In the genomic region with DNA sequence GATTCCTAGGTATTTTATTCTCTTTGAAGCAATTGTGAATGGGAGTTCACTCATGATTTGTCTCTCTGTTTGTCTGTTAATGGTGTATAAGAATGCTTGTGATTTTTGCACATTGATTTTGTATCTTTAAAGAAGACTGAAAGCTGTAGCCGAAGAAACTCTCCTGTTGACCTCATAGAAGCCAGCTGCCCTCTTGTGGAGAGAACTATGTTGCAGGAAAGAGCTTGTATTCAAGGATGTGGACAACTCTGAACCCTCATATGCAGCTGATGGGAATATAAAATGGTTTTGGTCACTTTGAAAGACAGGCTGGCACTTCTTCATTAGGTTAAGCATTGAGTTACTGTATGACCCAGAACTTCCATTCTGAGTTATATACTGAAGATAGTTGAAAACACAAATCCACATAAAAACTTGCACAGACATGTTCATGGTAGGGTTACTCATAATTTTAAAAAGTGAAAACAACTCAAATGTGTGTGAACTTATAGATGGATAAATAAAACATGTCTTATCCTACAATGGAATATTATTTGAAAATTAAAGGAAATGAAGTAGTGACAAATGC, we compare ENCODE assay signal across 10 cellular contexts.
DNase-seq lines count a peak whose midpoint lies in the region; ATAC-seq and TF ChIP-seq lines count a peak whose summit lies in the region.
"Had no signal": no experiment of that assay in that cellular context is flagged by ENCODE, and none has a peak within 500 bp of the region (broad histone marks: within the 10 kb centered on the region; RNA-seq: fewer than 3 reads in every experiment).

No MANE protein-coding gene starts in this region.

- H3K27ac ChIP-seq in cardiac muscle cell (no peak overlapping the region), PC-3 (ENCODE audit: low read length) (no peak overlapping the region)

- intact Hi-C loops in Right ventricle myocardium inferior (cut with DNase I) (no loop called here), PC-3 (cut with micrococcal nuclease) (loop anchor here (1.0 kb wide), 1 partner anchor 1021 kb away; no protein-coding TSS in a partner anchor)

- H3K36me3 Mint-ChIP-seq in activated naive CD4-positive, alpha-beta T cell treated with anti-CD3 and anti-CD28 coated beads, Interleukin-2, amount 50 U/mL, for 72 hours, result no peaks in the 10 kb centered on the region
- H3K36me3 Mint-ChIP-seq: activated naive CD8-positive, alpha-beta T cell; CD8-positive, alpha-beta T cell had no signal

- POLR2A ChIA-PET in PC-3 (lab: Charles Lee; ENCODE audit: unreplicated experiment), result no interaction called here

- BruUV-seq in PC-3 (replicated peaks; lab: Mats Ljungman, UMichigan), result no TSS peak

- DNase-seq in cardiac muscle cell (ENCODE audit: low read depth in 1 of 2, low spot score in 1 of 2) (peak; percentile 1 to 35), Right ventricle myocardium inferior (ENCODE audit: missing footprints) (no peak), PC-3 (peak; percentile 52), fibroblast of pulmonary artery (ENCODE audit: low read depth) (peak; percentile 15), NCI-H2107 (lab: John Stamatoyannopoulos, UW) (no peak)
- DNase-seq in activated naive CD4-positive, alpha-beta T cell treated with anti-CD3 and anti-CD28 coated beads, Interleukin-2, amount 50 U/mL, for 72 hours (ENCODE audit: low spot score in 2 of 2), result no peak
- DNase-seq: CD8-positive, alpha-beta T cell had no signal

- H3K36me3 ChIP-seq in cardiac muscle cell (no peaks in the 10 kb centered on the region), PC-3 (ENCODE audit: low read depth, low read length) (no peaks in the 10 kb centered on the region)

- no peaks in the 10 kb centered on the region for H4K20me1 ChIP-seq in PC-3 (ENCODE audit: low read length)

- H3F3A ChIP-seq in PC-3 (ENCODE audit: low read length, unreplicated experiment), result no peaks in the 10 kb centered on the region

- H3K9me3 ChIP-seq in cardiac muscle cell (ENCODE audit: low read depth), result no peaks in the 10 kb centered on the region
- no peaks in the 10 kb centered on the region for H3K9me3 ChIP-seq in PC-3 (ENCODE audit: low read length)

- H3K9me3 Mint-ChIP-seq in activated naive CD4-positive, alpha-beta T cell treated with anti-CD3 and anti-CD28 coated beads, Interleukin-2, amount 50 U/mL, for 72 hours, result peaks cover 3 to 8% of the 10 kb centered on the region in 2 donors

- H3K27ac Mint-ChIP-seq in activated naive CD4-positive, alpha-beta T cell treated with anti-CD3 and anti-CD28 coated beads, Interleukin-2, amount 50 U/mL, for 72 hours, result no peak overlapping the region
- H3K27ac Mint-ChIP-seq: activated naive CD8-positive, alpha-beta T cell; CD8-positive, alpha-beta T cell had no signal

- no peak for ATAC-seq in Right ventricle myocardium inferior
- peak; percentile 57; the same call in 1 of the 2 replicates for ATAC-seq in PC-3
- no peak for ATAC-seq in GM18505 (IDR thresholded peaks at IDR 0.05; ENCODE audit: unreplicated experiment)
- no peak for ATAC-seq in GM19324 (IDR thresholded peaks at IDR 0.05; ENCODE audit: low FRiP score, unreplicated experiment)
- no peak for ATAC-seq in activated naive CD4-positive, alpha-beta T cell treated with anti-CD3 and anti-CD28 coated beads, Interleukin-2, amount 50 U/mL, for 72 hours
- ATAC-seq: CD8-positive, alpha-beta T cell had no signal

- H3K9ac ChIP-seq in PC-3 (ENCODE audit: low read length), result no peak overlapping the region

- no peak for TF ChIP-seq POLR2A in GM18505 (IDR thresholded peaks at IDR 0.05; ENCODE audit: borderline replicate concordance, extremely low read depth, insufficient read depth, insufficient read length)

- no peaks in the 10 kb centered on the region for H3K27me3 ChIP-seq in cardiac muscle cell
- no peaks in the 10 kb centered on the region for H3K27me3 ChIP-seq in PC-3 (ENCODE audit: low read length)

- no peak overlapping the region for H2AFZ ChIP-seq in PC-3 (ENCODE audit: low read length)

- TF ChIP-seq CTCF in cardiac muscle cell (IDR thresholded peaks at IDR 0.05; ENCODE audit: low read depth, low read length) (no peak), PC-3 (conservative IDR thresholded peaks at IDR 0.05; ENCODE audit: low read depth, low read length) (peak; percentile 52), fibroblast of pulmonary artery (IDR thresholded peaks at IDR 0.05; ENCODE audit: low read length, missing control alignments) (peak; percentile 29)

- no peaks in the 10 kb centered on the region for H3K9me2 ChIP-seq in PC-3 (replicated peaks; ENCODE audit: low read length)

- CTCF ChIA-PET in PC-3 (lab: Charles Lee), result interaction anchor here (0.5 to 1.0 kb wide), 6 partner anchors 165 to 1021 kb away, joined by 3 to 13 read pairs (median 3); no protein-coding TSS in a partner anchor

- no peaks in the 10 kb centered on the region for H3K79me2 ChIP-seq in PC-3 (ENCODE audit: low read length)

- no peak overlapping the region for H3K4me2 ChIP-seq in PC-3 (ENCODE audit: low read length)

- H3K4me1 ChIP-seq in cardiac muscle cell (ENCODE audit: low read depth) (no peaks in the 10 kb centered on the region), PC-3 (ENCODE audit: insufficient read depth, low read length) (no peaks in the 10 kb centered on the region)

- H3K4me3 ChIP-seq in cardiac muscle cell (no peak overlapping the region), PC-3 (ENCODE audit: low read length) (no peak overlapping the region), fibroblast of pulmonary artery (replicated peaks; ENCODE audit: low read depth, low read length) (no peak overlapping the region)

Comparison
In these comparisons a context has a peak if more than half of its experiments do, and no peak if none do; other contexts are left out.
1. DNase-seq: peak in cardiac muscle cell (2 of 2), PC-3 (single experiment) and fibroblast of pulmonary artery (single experiment); none in Right ventricle myocardium inferior (single experiment), NCI-H2107 (single experiment) and activated naive CD4-positive, alpha-beta T cell treated with anti-CD3 and anti-CD28 coated beads, Interleukin-2, amount 50 U/mL, for 72 hours (0 of 2).